In genomic region chr5:131745155-131745554, GRCh38 we compare ENCODE assay signal across 8 cellular contexts.
"Had no signal": no experiment of that assay in that cellular context is flagged by ENCODE, and none has a peak within 500 bp of the region (broad histone marks: within the 10 kb centered on the region; RNA-seq: fewer than 3 reads in every experiment).

No MANE protein-coding gene starts in this region.

- FAIRE-seq: H1, H54, HTR-8/SVneo had no signal

- H2AFZ ChIP-seq: GM23338 had no signal

- ATAC-seq: GM23338 had no signal

- H3K4me3 Mint-ChIP-seq: GM23338, H9, IgD-negative memory B cell had no signal

- DNase-seq: H9, HCEC 1CT, KG1 had no signal

- H3K27me3 Mint-ChIP-seq: IgD-negative memory B cell had no signal

- H3K4me3 ChIP-seq: GM23338 had no signal

- H3K9me3 Mint-ChIP-seq: GM23338, H9, IgD-negative memory B cell had no signal

- H3K27ac Mint-ChIP-seq: GM23338, H9, IgD-negative memory B cell had no signal

- H3K4me2 ChIP-seq: GM23338 had no signal
